In genomic region chr7:1175597-1175966, GRCh38 we compare ENCODE assay signal across 10 cellular contexts. TPM values are rescaled to one million over a fixed set of nuclear protein-coding genes. Genes with fewer than 3 reads are reported as not detected.
DNase-seq lines count a peak whose midpoint lies in the region; ATAC-seq and TF ChIP-seq lines count a peak whose summit lies in the region.
"Had no signal": no experiment of that assay in that cellular context is flagged by ENCODE, and none has a peak within 500 bp of the region (broad histone marks: within the 10 kb centered on the region; RNA-seq: fewer than 3 reads in every experiment).

No MANE protein-coding gene starts in this region.

- intact Hi-C loops in OCI-LY7 (cut with micrococcal nuclease; ENCODE audit: unreplicated experiment), result loop anchor here (5.0 kb wide), 1 partner anchor 253 kb away; no protein-coding TSS in a partner anchor

- no peaks in the 10 kb centered on the region for H3K27me3 ChIP-seq in GM23248 (replicated peaks; ENCODE audit: insufficient read depth)
- no peaks in the 10 kb centered on the region for H3K27me3 ChIP-seq in smooth muscle cell (ENCODE audit: low read depth)

- H3K4me3 ChIP-seq in GM23248 (0 out of 2 replicates have a peak overlapping the region, but pooled peaks have one; percentile 59), OCI-LY7 (ENCODE audit: low read depth, low read length, poor library complexity, severe bottlenecking) (no peak overlapping the region), epithelial cell of proximal tubule (ENCODE audit: low read depth, low read length) (peak overlapping the region; percentile 47), smooth muscle cell (no peak overlapping the region)

- H3K4me2 ChIP-seq in GM23248 (ENCODE audit: unreplicated experiment), result peak overlapping the region; percentile 46
- peak overlapping the region; percentile 63 for H3K4me2 ChIP-seq in OCI-LY7 (ENCODE audit: low read length)
- no peak overlapping the region for H3K4me2 ChIP-seq in smooth muscle cell

- no peaks in the 10 kb centered on the region for H3K79me2 ChIP-seq in GM23248 (ENCODE audit: insufficient read depth)
- no peaks in the 10 kb centered on the region for H3K79me2 ChIP-seq in OCI-LY7 (ENCODE audit: insufficient read depth, low read depth, low read length)
- no peaks in the 10 kb centered on the region for H3K79me2 ChIP-seq in smooth muscle cell (ENCODE audit: low read depth)

- H3K36me3 ChIP-seq in GM23248 (ENCODE audit: low read depth) (no peaks in the 10 kb centered on the region), OCI-LY7 (ENCODE audit: insufficient read depth, low read length) (no peaks in the 10 kb centered on the region), smooth muscle cell (ENCODE audit: low read depth) (no peaks in the 10 kb centered on the region)

- BruUV-seq in OCI-LY7 (replicated peaks; lab: Mats Ljungman, UMichigan), result no TSS peak

- H3K9ac ChIP-seq in GM23248 (peak overlapping the region; percentile 60), smooth muscle cell (ENCODE audit: low read depth) (no peak overlapping the region)

- H3K9me2 ChIP-seq in GM23248 (ENCODE audit: insufficient read depth) (no peaks in the 10 kb centered on the region), OCI-LY7 (ENCODE audit: insufficient read depth, low read length) (no peaks in the 10 kb centered on the region)

- CTCF ChIA-PET in OCI-LY7 (lab: Charles Lee; ENCODE audit: unreplicated experiment), result interaction anchor here (0.6 to 1.3 kb wide), 4 partner anchors 24 to 182 kb away, joined by 3 to 5 read pairs (median 4); no protein-coding TSS in a partner anchor

- in situ Hi-C loops in GM23248 (cut with MboI), result no loop called here

- H3K4me1 ChIP-seq in GM23248 (ENCODE audit: insufficient read depth) (no peaks in the 10 kb centered on the region), OCI-LY7 (ENCODE audit: insufficient read depth, low read length, poor library complexity, severe bottlenecking) (peaks cover 12% of the 10 kb centered on the region), smooth muscle cell (ENCODE audit: low read depth) (no peaks in the 10 kb centered on the region)

- H3K27ac ChIP-seq in GM23248 (no peak overlapping the region), OCI-LY7 (ENCODE audit: low read depth, low read length, poor library complexity, severe bottlenecking) (no peak overlapping the region), smooth muscle cell (ENCODE audit: low read depth) (no peak overlapping the region)

- DNase-seq in GM23248, result no peak
- DNase-seq in OCI-LY7 (ENCODE audit: low spot score), result no peak
- no peak for DNase-seq in epithelial cell of proximal tubule (ENCODE audit: low read depth)
- no peak for DNase-seq in smooth muscle cell (lab: John Stamatoyannopoulos, UW; ENCODE audit: unreplicated experiment)
- DNase-seq in T-helper 9 cell, result no peak
- no peak for DNase-seq in T-helper 2 cell
- no peak for DNase-seq in cerebellar nuclear complex (lab: John Stamatoyannopoulos, UW)

- POLR2A ChIA-PET in OCI-LY7 (lab: Charles Lee), result interaction anchor here (0.5 to 1.2 kb wide), 2 partner anchors 33 to 38 kb away, joined by 3 to 5 read pairs; no protein-coding TSS in a partner anchor

- no peaks in the 10 kb centered on the region for H4K20me1 ChIP-seq in GM23248 (ENCODE audit: insufficient read depth)
- H4K20me1 ChIP-seq in OCI-LY7 (ENCODE audit: insufficient read depth, low read length), result no peaks in the 10 kb centered on the region
- no peaks in the 10 kb centered on the region for H4K20me1 ChIP-seq in smooth muscle cell (ENCODE audit: low read depth)

- H3F3A ChIP-seq in GM23248 (ENCODE audit: insufficient read depth) (no peaks in the 10 kb centered on the region), smooth muscle cell (ENCODE audit: low read depth) (no peaks in the 10 kb centered on the region)

- TF ChIP-seq CTCF in OCI-LY7 (conservative IDR thresholded peaks at IDR 0.05; ENCODE audit: low read length) (no peak), epithelial cell of proximal tubule (conservative IDR thresholded peaks at IDR 0.05; ENCODE audit: low read depth, low read length) (no peak), smooth muscle cell (IDR thresholded peaks at IDR 0.05; ENCODE audit: borderline replicate concordance, insufficient read depth, poor library complexity, severe bottlenecking) (no peak)

- 93 to 96% methylated on average over 15 of the region's 15 CpGs for WGBS in GM23248 (ENCODE audit: low coverage in 1 of 2, low lambda C conversion rate in 2 of 2, missing lambda C conversion rate in 2 of 2), 2 experiments
- WGBS in smooth muscle cell (ENCODE audit: low lambda C conversion rate), result 95% methylated on average over 15 of the region's 15 CpGs

- H3K9me3 ChIP-seq in GM23248 (ENCODE audit: low read depth) (no peaks in the 10 kb centered on the region), OCI-LY7 (ENCODE audit: low read length) (peaks cover 6% of the 10 kb centered on the region; the same call in 1 of the 2 replicates), smooth muscle cell (replicated peaks; ENCODE audit: low read depth) (no peaks in the 10 kb centered on the region)

- no peak for ATAC-seq in GM21619 (IDR thresholded peaks at IDR 0.05; ENCODE audit: unreplicated experiment)

- peak overlapping the region; percentile 89 for H2AFZ ChIP-seq in GM23248
- H2AFZ ChIP-seq in OCI-LY7 (ENCODE audit: low read length), result peak overlapping the region; percentile 89
- H2AFZ ChIP-seq in smooth muscle cell (ENCODE audit: low read depth), result peak overlapping the region; percentile 86

RNA-seq across cellular contexts. Expression of gene ZFAND2A, which starts 15.6 kb away (rescaled TPM):
- 24.7 and 32.2 TPM in 2 replicates for total RNA-seq in GM23248 (2014; rRNA removed; shearing (Covaris generic))
- 49.9 and 52.4 TPM in 2 replicates for polyA plus RNA-seq in GM23248 (2016; fragmentation: Nextera tagmentation; extraction: Ambion mirVana)
- total RNA-seq in OCI-LY7 (2014; rRNA removed; shearing (Covaris generic)), result 20.2 and 22.9 TPM in 2 replicates
- total RNA-seq in OCI-LY7 (2022), result 20.4 and 24.8 TPM in 2 replicates
- total RNA-seq in epithelial cell of proximal tubule, result 17.2 and 32.8 TPM in 2 replicates
- 16.2 and 21.1 TPM in 2 replicates for total RNA-seq in smooth muscle cell
- 29.9 and 34.2 TPM in 2 replicates for polyA plus RNA-seq in smooth muscle cell

RNA-seq across cellular contexts. Expression of gene UNCX, which starts 57.1 kb away (rescaled TPM):
- not detected in 2 replicates for total RNA-seq in GM23248 (2014; rRNA removed; shearing (Covaris generic))
- polyA plus RNA-seq in GM23248 (2016; fragmentation: Nextera tagmentation; extraction: Ambion mirVana) (not detected in 2 replicates), smooth muscle cell (not detected in 2 replicates)
- not detected in 2 replicates for total RNA-seq in OCI-LY7 (2014; rRNA removed; shearing (Covaris generic))
- total RNA-seq in OCI-LY7 (2022) (not detected in 2 replicates), epithelial cell of proximal tubule (0.65 and 1.7 TPM in 2 replicates), smooth muscle cell (not detected in 2 replicates)
- total RNA-seq: activated T-helper 2 cell treated with anti-CD3 and anti-CD28 coated beads, Interferon-gamma antibody, Interleukin-2, Interleukin-4, amounts not matched to agents 10 μg/mL and 5 μg/mL and 100 μg/mL, durations not matched to agents 14 hours and 24 hours and 36 hours; left cardiac atrium had no signal

Comparison
In these comparisons a context has a peak if more than half of its experiments do, and no peak if none do; other contexts are left out.
1. H3K4me3 ChIP-seq: peak in GM23248 (single experiment) and epithelial cell of proximal tubule (single experiment); none in OCI-LY7 (single experiment) and smooth muscle cell (single experiment).
2. Peak in every context shown above with its lines, with median percentiles within 50 percentile points of each other: H2AFZ ChIP-seq.